ENCODE assay signal across 14 cellular contexts in genomic region chrX:7264399-7264798, GRCh38.
A peak's percentile ranks its signal among the peaks of the same experiment; 100 is the strongest.
DNase-seq lines count a peak whose midpoint lies in the region; ATAC-seq lines count a peak whose summit lies in the region.
"Had no signal": no experiment of that assay in that cellular context is flagged by ENCODE, and none has a peak within 500 bp of the region (broad histone marks: within the 10 kb centered on the region; RNA-seq: fewer than 3 reads in every experiment).

No MANE protein-coding gene starts in this region.

- intact Hi-C loops in dendritic cell treated with granulocyte-macrophage colony-stimulating factor and Interleukin-4, amounts not matched to agents 40 ng/mL and 50 ng/mL, for 4 days (cut with micrococcal nuclease), result no loop called here

- peak; percentile 34 for ATAC-seq in GM18861 (IDR thresholded peaks at IDR 0.05; ENCODE audit: unreplicated experiment)
- peak; percentile 38 for ATAC-seq in GM21423 (IDR thresholded peaks at IDR 0.05; ENCODE audit: unreplicated experiment)
- ATAC-seq in HG02973 (IDR thresholded peaks at IDR 0.05; ENCODE audit: unreplicated experiment), result peak; percentile 52
- ATAC-seq in activated CD8-positive, alpha-beta memory T cell treated with anti-CD3 and anti-CD28 coated beads, Interleukin-2, amount 10 ng/mL, durations not matched to agents 7 days and 5 days, result no peak
- ATAC-seq: activated T-cell treated with anti-CD3 and anti-CD28 coated beads, Interleukin-2, amount 50 U/mL, for 72 hours had no signal

- H3K27ac Mint-ChIP-seq in dendritic cell treated with granulocyte-macrophage colony-stimulating factor and Interleukin-4, amounts not matched to agents 40 ng/mL and 50 ng/mL, for 4 days, result peak overlapping the region; percentile 70
- no peak overlapping the region for H3K27ac Mint-ChIP-seq in activated CD8-positive, alpha-beta memory T cell treated with anti-CD3 and anti-CD28 coated beads, Interleukin-2, amount 10 ng/mL, durations not matched to agents 7 days and 5 days
- H3K27ac Mint-ChIP-seq: activated T-cell treated with anti-CD3 and anti-CD28 coated beads, Interleukin-2, amount 50 U/mL, for 72 hours had no signal

- H3K27me3 Mint-ChIP-seq in dendritic cell treated with granulocyte-macrophage colony-stimulating factor and Interleukin-4, amounts not matched to agents 40 ng/mL and 50 ng/mL, for 4 days, result no peaks in the 10 kb centered on the region
- H3K27me3 Mint-ChIP-seq in activated CD8-positive, alpha-beta memory T cell treated with anti-CD3 and anti-CD28 coated beads, Interleukin-2, amount 10 ng/mL, durations not matched to agents 7 days and 5 days, result no peaks in the 10 kb centered on the region

- no peaks in the 10 kb centered on the region for H3K36me3 Mint-ChIP-seq in dendritic cell treated with granulocyte-macrophage colony-stimulating factor and Interleukin-4, amounts not matched to agents 40 ng/mL and 50 ng/mL, for 4 days (ENCODE audit: low read depth)
- peaks cover 3% of the 10 kb centered on the region for H3K36me3 Mint-ChIP-seq in activated CD8-positive, alpha-beta memory T cell treated with anti-CD3 and anti-CD28 coated beads, Interleukin-2, amount 10 ng/mL, durations not matched to agents 7 days and 5 days

- CTCF ChIA-PET in activated CD8-positive, alpha-beta memory T cell treated with anti-CD3 and anti-CD28 coated beads, Interleukin-2, amount 10 ng/mL, durations not matched to agents 7 days and 5 days (lab: Charles Lee), result no interaction called here

- no peaks in the 10 kb centered on the region for H3K9me3 Mint-ChIP-seq in dendritic cell treated with granulocyte-macrophage colony-stimulating factor and Interleukin-4, amounts not matched to agents 40 ng/mL and 50 ng/mL, for 4 days
- no peaks in the 10 kb centered on the region for H3K9me3 Mint-ChIP-seq in activated CD8-positive, alpha-beta memory T cell treated with anti-CD3 and anti-CD28 coated beads, Interleukin-2, amount 10 ng/mL, durations not matched to agents 7 days and 5 days (ENCODE audit: low read depth)
- H3K9me3 Mint-ChIP-seq: activated T-cell treated with anti-CD3 and anti-CD28 coated beads, Interleukin-2, amount 50 U/mL, for 72 hours had no signal

- peak overlapping the region; percentile 23 for H3K4me3 Mint-ChIP-seq in dendritic cell treated with granulocyte-macrophage colony-stimulating factor and Interleukin-4, amounts not matched to agents 40 ng/mL and 50 ng/mL, for 4 days
- H3K4me3 Mint-ChIP-seq in activated CD8-positive, alpha-beta memory T cell treated with anti-CD3 and anti-CD28 coated beads, Interleukin-2, amount 10 ng/mL, durations not matched to agents 7 days and 5 days, result no peak overlapping the region
- H3K4me3 Mint-ChIP-seq: activated T-cell treated with anti-CD3 and anti-CD28 coated beads, Interleukin-2, amount 50 U/mL, for 72 hours had no signal

- H3K4me1 Mint-ChIP-seq in dendritic cell treated with granulocyte-macrophage colony-stimulating factor and Interleukin-4, amounts not matched to agents 40 ng/mL and 50 ng/mL, for 4 days (ENCODE audit: low read depth), result peaks cover 30% of the 10 kb centered on the region
- no peaks in the 10 kb centered on the region for H3K4me1 Mint-ChIP-seq in activated CD8-positive, alpha-beta memory T cell treated with anti-CD3 and anti-CD28 coated beads, Interleukin-2, amount 10 ng/mL, durations not matched to agents 7 days and 5 days

- DNase-seq in T-helper 2 cell (no peak), NCI-H2196 (lab: John Stamatoyannopoulos, UW; ENCODE audit: unreplicated experiment) (no peak)
- no peak for DNase-seq in activated CD8-positive, alpha-beta memory T cell treated with anti-CD3 and anti-CD28 coated beads, Interleukin-2, amount 10 ng/mL, durations not matched to agents 7 days and 5 days
- DNase-seq in stimulated activated CD4-positive, alpha-beta T cell treated with anti-CD3 and anti-CD28 coated beads, Interleukin-2, amount 100 ng/mL, for 48 hours, result no peak
- DNase-seq: activated CD4-positive, alpha-beta T cell treated with anti-CD3 and anti-CD28 coated beads for 1 hour; activated T-cell treated with anti-CD3 and anti-CD28 coated beads, Interleukin-2, amount 50 U/mL, for 72 hours; anterior cingulate cortex; cortex of kidney; small intestine; SW 1271 had no signal
